ENCODE assay signal across 8 cellular contexts in the genomic region with DNA sequence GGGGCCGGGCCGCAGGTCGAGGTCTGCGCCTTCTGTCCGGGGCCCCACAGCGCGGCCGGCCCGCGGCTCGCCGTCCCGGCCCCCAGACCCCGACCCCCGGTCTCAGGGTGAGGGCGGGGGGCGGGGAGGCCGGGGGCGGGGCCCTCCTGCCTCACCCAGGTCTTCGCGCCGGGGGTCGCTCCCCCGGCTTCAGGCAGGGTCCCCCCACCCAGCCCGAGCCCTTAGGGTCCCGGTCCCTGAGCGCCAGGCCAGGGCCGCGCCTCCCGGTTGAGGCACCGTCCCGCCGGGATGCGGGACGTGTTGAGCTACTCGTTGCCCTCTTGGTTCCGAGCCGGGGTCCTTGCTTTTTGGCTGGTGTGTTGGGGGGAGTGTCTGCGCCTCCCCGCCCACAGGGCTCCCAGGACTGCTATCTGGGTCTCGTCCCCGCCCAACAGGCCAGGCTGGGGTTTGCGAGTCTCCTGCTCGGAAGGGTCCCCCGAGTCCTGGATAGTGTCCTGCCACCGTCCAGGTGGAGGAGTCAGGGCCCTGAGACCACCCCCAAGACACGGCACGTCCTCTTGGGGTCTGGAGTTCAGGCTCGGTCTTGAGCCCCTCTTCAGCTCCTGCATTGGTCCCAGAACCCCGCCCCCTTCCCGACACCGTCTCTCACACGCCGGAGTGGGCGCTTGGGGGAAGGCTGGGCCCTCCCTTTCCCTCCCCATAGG. TPM values are rescaled to one million over a fixed set of nuclear protein-coding genes. Genes with fewer than 3 reads are reported as not detected.
DNase-seq lines count a peak whose midpoint lies in the region; ATAC-seq and TF ChIP-seq lines count a peak whose summit lies in the region.

No MANE protein-coding gene starts in this region.

- H3K36me3 ChIP-seq in SK-N-MC (ENCODE audit: insufficient read depth, low read length) (peaks cover 4% of the 10 kb centered on the region; the same call in 1 of the 2 replicates), upper lobe of right lung (peaks cover 2% of the 10 kb centered on the region)

- peak overlapping the region; percentile 83 for H3K9ac ChIP-seq in SK-N-MC (ENCODE audit: insufficient read length)

- no peak for TF ChIP-seq CTCF in upper lobe of right lung (IDR thresholded peaks at IDR 0.05)

- H3K4me1 ChIP-seq in mononuclear cell (ENCODE audit: insufficient read depth, low read length), result peaks cover 36% of the 10 kb centered on the region
- peaks cover 33% of the 10 kb centered on the region for H3K4me1 ChIP-seq in upper lobe of right lung

- H3K27ac ChIP-seq in SK-N-MC (0 out of 2 replicates have a peak overlapping the region, but pooled peaks have one; percentile 19), upper lobe of right lung (peak overlapping the region; percentile 81)

- intact Hi-C loops in upper lobe of right lung (cut with DNase I), result no loop called here

- no peaks in the 10 kb centered on the region for H3K27me3 ChIP-seq in mononuclear cell (ENCODE audit: insufficient read depth, low read length)
- no peaks in the 10 kb centered on the region for H3K27me3 ChIP-seq in upper lobe of right lung

- DNase-seq in GM03348 (ENCODE audit: low spot score), result peak; percentile 61
- DNase-seq in SK-N-MC (ENCODE audit: low read depth, low spot score), result no peak
- DNase-seq in ecto neural progenitor cell (ENCODE audit: low spot score), result peak; percentile 59
- peak; percentile 69 for DNase-seq in upper lobe of right lung
- no peak for DNase-seq in foreskin melanocyte
- no peak for DNase-seq in putamen (ENCODE audit: low spot score)

- ATAC-seq in HG02571 (IDR thresholded peaks at IDR 0.05; ENCODE audit: unreplicated experiment) (peak; percentile 25), upper lobe of right lung (peak; percentile 1)

- H3K9me3 ChIP-seq in SK-N-MC (ENCODE audit: low read depth, low read length), result no peaks in the 10 kb centered on the region
- no peaks in the 10 kb centered on the region for H3K9me3 ChIP-seq in mononuclear cell (ENCODE audit: low read depth, low read length)
- no peaks in the 10 kb centered on the region for H3K9me3 ChIP-seq in upper lobe of right lung

- H3K4me3 ChIP-seq in SK-N-MC, result peak overlapping the region; percentile 98
- peak overlapping the region; percentile 66 for H3K4me3 ChIP-seq in mononuclear cell (ENCODE audit: low read length)
- H3K4me3 ChIP-seq in upper lobe of right lung, result peak overlapping the region; percentile 93

RNA-seq across cellular contexts. Expression of gene PIAS4, which starts 0.5 kb away (rescaled TPM):
- total RNA-seq in mononuclear cell (12.0 TPM), upper lobe of right lung (25.4 TPM)

RNA-seq across cellular contexts. Expression of gene EEF2, which starts 22.7 kb away (rescaled TPM):
- total RNA-seq in mononuclear cell (1,886 TPM), upper lobe of right lung (1,960 TPM)

RNA-seq across cellular contexts. Expression of gene DAPK3, which starts 37.1 kb away (rescaled TPM):
- total RNA-seq in mononuclear cell (17.8 TPM), upper lobe of right lung (70.7 TPM)

RNA-seq across cellular contexts. Expression of gene ZBTB7A, which starts 58.7 kb away (rescaled TPM):
- total RNA-seq in mononuclear cell (91.1 TPM), upper lobe of right lung (54.3 TPM)

Comparison
In these comparisons a context has a peak if more than half of its experiments do, and no peak if none do; other contexts are left out.
1. DNase-seq: peak in GM03348 (single experiment), ecto neural progenitor cell (single experiment) and upper lobe of right lung (single experiment); none in SK-N-MC (single experiment), foreskin melanocyte (single experiment) and putamen (single experiment).
2. Peak in every context shown above with its lines, with median percentiles within 50 percentile points of each other: H3K4me3 ChIP-seq.